In the genomic region with DNA sequence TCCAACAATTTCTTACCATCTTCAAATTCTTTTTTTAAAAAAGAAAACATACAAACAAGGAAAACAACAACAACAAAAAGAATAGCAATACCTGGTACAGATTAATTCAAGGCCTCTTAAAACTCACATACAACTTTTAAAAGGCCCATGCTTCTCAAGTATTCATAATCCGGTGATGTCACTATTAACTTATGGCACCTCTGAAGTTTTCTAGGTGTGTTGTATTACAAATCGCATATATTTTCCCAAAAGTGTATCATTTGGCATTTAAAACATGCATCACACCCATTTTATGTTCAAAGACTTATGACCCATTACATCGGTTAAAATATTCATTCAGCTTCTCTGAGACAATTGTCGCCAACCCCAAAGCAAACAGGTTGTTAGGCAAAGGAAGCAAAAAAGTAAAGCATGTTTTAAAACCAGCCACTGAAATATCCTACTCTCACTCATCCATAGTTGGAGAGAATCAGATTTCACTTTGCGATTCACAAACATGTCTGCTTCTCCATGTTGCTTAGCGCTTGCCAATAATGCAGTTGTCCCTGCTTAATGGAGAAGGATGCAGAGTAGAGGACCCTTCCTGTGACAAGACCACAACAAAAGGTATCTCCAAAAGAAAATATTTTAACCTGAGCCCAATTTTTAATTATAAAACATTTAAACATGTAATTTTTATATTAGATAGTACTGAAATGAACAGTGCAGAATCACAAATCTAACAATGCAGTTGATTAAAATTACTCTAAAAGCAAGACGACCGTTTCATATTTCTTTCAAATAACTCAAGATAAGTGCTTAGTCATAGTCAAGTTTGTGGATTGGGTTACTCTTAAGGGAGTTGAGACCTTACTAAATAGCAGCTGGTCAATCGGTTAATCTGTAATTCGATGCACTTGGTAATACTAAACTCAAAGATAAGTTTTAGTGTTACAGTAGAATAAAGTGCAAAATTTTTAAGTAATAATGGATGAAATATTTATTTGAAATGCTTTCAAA, we compare ENCODE assay signal across 8 cellular contexts. TPM values are rescaled to one million over a fixed set of nuclear protein-coding genes. Genes with fewer than 3 reads are reported as not detected.
DNase-seq lines count a peak whose midpoint lies in the region; ATAC-seq and TF ChIP-seq lines count a peak whose summit lies in the region.

No MANE protein-coding gene starts in this region.

- DNase-seq in NCI-H2171 treated with DMSO at 0.1 percent for 48 hours (lab: John Stamatoyannopoulos, UW) (peak; percentile 22), NCI-H2171 (lab: John Stamatoyannopoulos, UW) (no peak), NCI-H2029 treated with DMSO at 0.1 percent for 48 hours (lab: John Stamatoyannopoulos, UW) (peak; percentile 8), lung microvascular endothelial cell (ENCODE audit: low read depth in 2 of 2) (peak; percentile 42 to 44), SIG-M5 (lab: John Stamatoyannopoulos, UW) (no peak)

- no peak for TF ChIP-seq CTCF in brain (conservative IDR thresholded peaks at IDR 0.05)

- peaks cover 16% of the 10 kb centered on the region for H3K27me3 Mint-ChIP-seq in brain

- H3K9me3 Mint-ChIP-seq in brain: peaks cover 0 to 3% (median 0%) of the 10 kb centered on the region in 5 experiments

- H3K36me3 Mint-ChIP-seq in brain: peaks cover 41% of the 10 kb centered on the region

- H3K4me1 Mint-ChIP-seq in brain: peaks cover 48% of the 10 kb centered on the region

- peak overlapping the region; percentile 51 to 99 (median 98) for H3K27ac Mint-ChIP-seq in brain

- ATAC-seq in GM18909 (IDR thresholded peaks at IDR 0.05; ENCODE audit: poor library complexity, unreplicated experiment) (no peak), HG03095 (IDR thresholded peaks at IDR 0.05; ENCODE audit: unreplicated experiment) (no peak)

- peak overlapping the region; percentile 89 to 99 (median 97) for H3K4me3 Mint-ChIP-seq in brain

RNA-seq across cellular contexts. Expression of a gene that starts 1.6 kb away (rescaled TPM):
- 664 TPM for polyA plus RNA-seq in brain (ENCODE audit: insufficient read depth, low read depth, low replicate concordance)
- 119 and 126 TPM in 2 replicates for total RNA-seq in lung microvascular endothelial cell

RNA-seq across cellular contexts. Expression of a gene that starts 50.7 kb away (rescaled TPM):
- polyA plus RNA-seq in brain (ENCODE audit: insufficient read depth, low read depth, low replicate concordance): 112 TPM
- 39.0 and 43.7 TPM in 2 replicates for total RNA-seq in lung microvascular endothelial cell

Comparison
In these comparisons a context has a peak if more than half of its experiments do, and no peak if none do; other contexts are left out.
1. DNase-seq: peak in NCI-H2171 treated with DMSO at 0.1 percent for 48 hours (single experiment), NCI-H2029 treated with DMSO at 0.1 percent for 48 hours (single experiment) and lung microvascular endothelial cell (2 of 2); none in NCI-H2171 (single experiment) and SIG-M5 (single experiment).